20 cellular contexts compared by ENCODE assay signal in genomic region chr10:72041491-72041890, GRCh38. TPM values are rescaled to one million over a fixed set of nuclear protein-coding genes. Genes with fewer than 3 reads are reported as not detected.
A peak's percentile ranks its signal among the peaks of the same experiment; 100 is the strongest.
DNase-seq lines count a peak whose midpoint lies in the region; ATAC-seq and TF ChIP-seq lines count a peak whose summit lies in the region.
"Had no signal": no experiment of that assay in that cellular context is flagged by ENCODE, and none has a peak within 500 bp of the region (broad histone marks: within the 10 kb centered on the region; RNA-seq: fewer than 3 reads in every experiment).

No MANE protein-coding gene starts in this region.

- H3K9me3 ChIP-seq in IMR-90 (ENCODE audit: control insufficient read depth, insufficient read depth, low read length) (no peaks in the 10 kb centered on the region; the same call in 1 of the 2 replicates), gastroesophageal sphincter (no peaks in the 10 kb centered on the region)

- no peaks in the 10 kb centered on the region for H3K27me3 Mint-ChIP-seq in central memory CD8-positive, alpha-beta T cell
- H3K27me3 Mint-ChIP-seq in mesothelial cell of epicardium (ENCODE audit: low read depth) = no peaks in the 10 kb centered on the region
- H3K27me3 Mint-ChIP-seq: CD4-positive, alpha-beta T cell had no signal

- H3K27ac ChIP-seq in IMR-90 (ENCODE audit: insufficient read depth, low read length) = no peak overlapping the region
- H3K27ac ChIP-seq in substantia nigra (ENCODE audit: low read depth, low read length, poor library complexity, severe bottlenecking) = peak overlapping the region; percentile 97
- H3K27ac ChIP-seq in gastroesophageal sphincter = no peak overlapping the region
- H3K27ac ChIP-seq: BLaER1 treated with 17β-estradiol and CSF1 and Interleukin-3, amounts not matched to agents 10 nM and 100 nM had no signal

- H3K27me3 ChIP-seq in IMR-90 (ENCODE audit: control insufficient read depth, insufficient read depth, low read length) = peaks cover 2% of the 10 kb centered on the region; the same call in 1 of the 2 replicates
- H3K27me3 ChIP-seq in gastroesophageal sphincter = no peaks in the 10 kb centered on the region
- H3K27me3 ChIP-seq: BLaER1 treated with 17β-estradiol and CSF1 and Interleukin-3, amounts not matched to agents 10 nM and 100 nM had no signal

- H3K27ac Mint-ChIP-seq in central memory CD8-positive, alpha-beta T cell (ENCODE audit: low read depth) = peak overlapping the region; percentile 38
- peak overlapping the region; percentile 53 for H3K27ac Mint-ChIP-seq in mesothelial cell of epicardium
- H3K27ac Mint-ChIP-seq: CD4-positive, alpha-beta T cell had no signal

- H3K4me2 ChIP-seq in IMR-90 (ENCODE audit: low read depth, low read length) = no peak overlapping the region
- H3K4me2 ChIP-seq: BLaER1 treated with 17β-estradiol and CSF1 and Interleukin-3, amounts not matched to agents 10 nM and 100 nM had no signal

- no peak for TF ChIP-seq POLR2A in IMR-90 (IDR thresholded peaks at IDR 0.05; ENCODE audit: low read depth, low read length)
- no peak for TF ChIP-seq POLR2A in gastroesophageal sphincter (IDR thresholded peaks at IDR 0.05)

- H3K79me1 ChIP-seq in IMR-90 (ENCODE audit: low read depth in 1 of 2, low read length in 2 of 2) = no peaks in the 10 kb centered on the region

- no peak overlapping the region for H3K56ac ChIP-seq in IMR-90 (ENCODE audit: extremely low read depth, insufficient read depth, low read length)

- H2AK9ac ChIP-seq in IMR-90 (replicated peaks; ENCODE audit: low read depth, low read length, poor library complexity) = no peak overlapping the region

- H4K5ac ChIP-seq in IMR-90 (ENCODE audit: low read depth, low read length) = no peak overlapping the region

- ATAC-seq in IMR-90 (ENCODE audit: low read depth) (no peak), HG03432 (IDR thresholded peaks at IDR 0.05; ENCODE audit: unreplicated experiment) (no peak), GM19035 (IDR thresholded peaks at IDR 0.05; ENCODE audit: unreplicated experiment) (no peak), gastroesophageal sphincter (no peak)
- ATAC-seq in central memory CD8-positive, alpha-beta T cell (replicated peaks; ENCODE audit: extremely low read depth, poor library complexity, severe bottlenecking) = no peak

- WGBS in IMR-90 (ENCODE audit: extremely low coverage in 2 of 2, insufficient read length in 1 of 2), 2 experiments = 80% methylated on average over 4 of the region's 6 CpGs; no CpG with 5 or more reads in 1 of the 2 experiments
- WGBS in gastroesophageal sphincter (ENCODE audit: low coverage in 1 of 2), 2 donors = 81 to 83% methylated on average over 3 to 5 of the region's 6 CpGs

- no peak overlapping the region for H3K4me3 Mint-ChIP-seq in central memory CD8-positive, alpha-beta T cell
- no peak overlapping the region for H3K4me3 Mint-ChIP-seq in mesothelial cell of epicardium
- H3K4me3 Mint-ChIP-seq: CD4-positive, alpha-beta T cell; H9 had no signal

- intact Hi-C loops in IMR-90 (cut with micrococcal nuclease) = loop anchor here (10.0 kb wide), 1 partner anchor 727 kb away; the partner anchor contains the start of gene SLC29A3

- H3K18ac ChIP-seq in IMR-90 (ENCODE audit: low read depth, low read length) = no peak overlapping the region

- TF ChIP-seq CTCF in IMR-90 (conservative IDR thresholded peaks at IDR 0.05; ENCODE audit: low read depth, low read length) = no peak
- TF ChIP-seq CTCF in mesothelial cell of epicardium (IDR thresholded peaks at IDR 0.05; ENCODE audit: unreplicated experiment) = no peak
- TF ChIP-seq CTCF in gastroesophageal sphincter (IDR thresholded peaks at IDR 0.05) = no peak

- H3K9ac ChIP-seq in IMR-90 (ENCODE audit: low read depth, low read length) = no peak overlapping the region
- H3K9ac ChIP-seq: BLaER1 treated with 17β-estradiol and CSF1 and Interleukin-3, amounts not matched to agents 10 nM and 100 nM had no signal

- TF ChIP-seq RAD21 in IMR-90 (IDR thresholded peaks at IDR 0.05; ENCODE audit: low read length) = no peak

- H2BK20ac ChIP-seq in IMR-90 (ENCODE audit: low read depth, low read length) = no peak overlapping the region

- H4K91ac ChIP-seq in IMR-90 (ENCODE audit: insufficient read depth, low read depth, low read length) = no peak overlapping the region

- H3K9me1 ChIP-seq in IMR-90 (ENCODE audit: insufficient read depth, low read length) = no peaks in the 10 kb centered on the region

- DNase-seq in IMR-90 (no peak), mesothelial cell of epicardium (ENCODE audit: low spot score in 2 of 2, unreplicated experiment in 2 of 2) (no peak), substantia nigra (lab: John Stamatoyannopoulos, UW) (no peak)
- no peak for DNase-seq in central memory CD8-positive, alpha-beta T cell (ENCODE audit: low spot score in 2 of 2)
- DNase-seq: CD4-positive, alpha-beta T cell; DMS53; H9; KG1; NCI-H1048; NCI-H1417; NCI-H1694; NCI-H2081; NCI-H2227 treated with DMSO at 0.1 percent for 48 hours; NCI-H526 treated with DMSO at 0.1 percent for 48 hours; RPMI8226; SHP77 treated with DMSO at 0.1 percent for 48 hours had no signal

- no peak overlapping the region for H2BK5ac ChIP-seq in IMR-90 (ENCODE audit: low read depth, low read length, poor library complexity, severe bottlenecking)

- H2AK5ac ChIP-seq in IMR-90 (ENCODE audit: low read depth, low read length) = no peak overlapping the region; the same call in 1 of the 2 replicates

- H3K9me3 Mint-ChIP-seq in central memory CD8-positive, alpha-beta T cell = no peaks in the 10 kb centered on the region
- H3K9me3 Mint-ChIP-seq in mesothelial cell of epicardium = peaks cover 2% of the 10 kb centered on the region
- H3K9me3 Mint-ChIP-seq: CD4-positive, alpha-beta T cell; H9 had no signal

- H3K23ac ChIP-seq in IMR-90 (ENCODE audit: low read depth, low read length) = no peak overlapping the region

- dilution Hi-C loops in IMR-90 (cut with HindIII; ENCODE audit: low sequenced_read_pairs, unreplicated experiment) = no loop called here

- peak overlapping the region; percentile 19 for H2AFZ ChIP-seq in IMR-90 (replicated peaks; ENCODE audit: low read length, poor library complexity)

- H4K20me1 ChIP-seq in IMR-90 (ENCODE audit: insufficient read depth, low read length) = no peaks in the 10 kb centered on the region
- H4K20me1 ChIP-seq: BLaER1 treated with 17β-estradiol and CSF1 and Interleukin-3, amounts not matched to agents 10 nM and 100 nM had no signal

- POLR2A ChIA-PET in IMR-90 (lab: Charles Lee; ENCODE audit: unreplicated experiment) = no interaction called here

- in situ Hi-C loops in IMR-90 (cut with MboI; ENCODE audit: low sequenced_read_pairs) = no loop called here

- H3K14ac ChIP-seq in IMR-90 (replicated peaks; ENCODE audit: low read depth, low read length) = no peak overlapping the region

- no peaks in the 10 kb centered on the region for H3K4me1 Mint-ChIP-seq in central memory CD8-positive, alpha-beta T cell
- peaks cover 68% of the 10 kb centered on the region for H3K4me1 Mint-ChIP-seq in mesothelial cell of epicardium

- H3K4me1 ChIP-seq in IMR-90 (ENCODE audit: control insufficient read depth, insufficient read depth, low read length) (peaks cover 8% of the 10 kb centered on the region), gastroesophageal sphincter (peaks cover 0 to 20% (median 0%) of the 10 kb centered on the region in 3 donors)

- H3K36me3 ChIP-seq in IMR-90 (ENCODE audit: control insufficient read depth, insufficient read depth, low read length) (no peaks in the 10 kb centered on the region), gastroesophageal sphincter (no peaks in the 10 kb centered on the region)
- H3K36me3 ChIP-seq: BLaER1 treated with 17β-estradiol and CSF1 and Interleukin-3, amounts not matched to agents 10 nM and 100 nM had no signal

- no peak overlapping the region for H2BK120ac ChIP-seq in IMR-90 (ENCODE audit: low read depth, low read length)

- H3K36me3 Mint-ChIP-seq in central memory CD8-positive, alpha-beta T cell (ENCODE audit: insufficient read depth) = no peaks in the 10 kb centered on the region
- no peaks in the 10 kb centered on the region for H3K36me3 Mint-ChIP-seq in mesothelial cell of epicardium

- no peak overlapping the region for H4K8ac ChIP-seq in IMR-90 (ENCODE audit: low read depth in 2 of 2, low read length in 2 of 2)

- no peak overlapping the region for H3K4me3 ChIP-seq in IMR-90 (ENCODE audit: insufficient read depth, low read depth, low read length)
- no peak overlapping the region for H3K4me3 ChIP-seq in gastroesophageal sphincter
- H3K4me3 ChIP-seq: BLaER1 treated with 17β-estradiol and CSF1 and Interleukin-3, amounts not matched to agents 10 nM and 100 nM had no signal

- no peak overlapping the region for H2BK15ac ChIP-seq in IMR-90 (ENCODE audit: low read depth, low read length)

- BruUV-seq in IMR-90 (replicated peaks; lab: Mats Ljungman, UMichigan) = no TSS peak

- CTCF ChIA-PET in IMR-90 (lab: Yijun Ruan, JAX) = interaction anchor here (2.1 kb wide), 1 partner anchor 145 kb away, joined by 7 read pairs; no protein-coding TSS in a partner anchor

- TF ChIP-seq EP300 in gastroesophageal sphincter (IDR thresholded peaks at IDR 0.05) = no peak

- no peak overlapping the region for H3K4ac ChIP-seq in IMR-90 (ENCODE audit: low read depth, low read length)

TF ChIP-seq in IMR-90, 13 proteins besides CTCF, POLR2A, EP300 and RAD21:
- no peak for TF ChIP-seq CEBPB (IDR thresholded peaks at IDR 0.05; ENCODE audit: low read depth, low read length)
- no peak for TF ChIP-seq FOS (IDR thresholded peaks at IDR 0.05; ENCODE audit: low read depth, low read length)
- TF ChIP-seq CHD1 (IDR thresholded peaks at IDR 0.05; ENCODE audit: low read depth, low read length) = no peak

RNA-seq across cellular contexts. Expression of gene SPOCK2, which starts 46.9 kb away (rescaled TPM):
- not detected in 2 replicates for total RNA-seq in IMR-90 (2012; rRNA removed)
- 0.02 TPM in 1 of 2 replicates, not detected in the other for polyA plus RNA-seq in IMR-90 (2012; rRNA removed)
- polyA plus RNA-seq in IMR-90 (2012; cell fraction: cytosol; rRNA removed) = 0.04 TPM in 1 of 2 replicates, not detected in the other
- 0.23 and 0.36 TPM in 2 replicates for polyA plus RNA-seq in IMR-90 (2012; cell fraction: nucleus; rRNA removed; ENCODE audit: low replicate concordance)
- total RNA-seq in mesothelial cell of epicardium = 26.7 to 32.4 TPM (median 28.5 TPM) in 3 replicates
- 1 to 10 TPM; 6.2 to 9.2 (median 7.9) TPM for total RNA-seq in gastroesophageal sphincter
